In the genomic region with DNA sequence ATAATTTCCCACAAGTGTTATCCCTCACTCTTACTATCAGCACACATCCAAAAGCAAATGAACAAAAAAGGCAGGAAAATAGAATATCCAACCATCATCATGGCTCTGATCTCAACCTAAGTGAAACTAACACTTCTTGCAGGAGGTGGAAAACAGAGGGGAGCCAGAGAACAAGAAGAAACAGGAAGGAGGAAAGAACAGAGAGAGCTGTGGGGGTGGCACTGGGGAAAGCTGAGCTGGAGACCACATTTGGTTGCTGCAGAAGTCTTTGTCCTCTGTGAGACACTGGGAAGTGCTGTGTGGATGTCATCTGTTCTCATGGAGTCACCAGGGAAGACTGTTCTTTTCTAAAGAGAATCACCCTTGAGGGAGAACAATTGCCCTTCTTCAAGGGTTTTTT, we compare ENCODE assay signal across 13 cellular contexts. TPM values are rescaled to one million over a fixed set of nuclear protein-coding genes. Genes with fewer than 3 reads are reported as not detected.
DNase-seq lines count a peak whose midpoint lies in the region; ATAC-seq and TF ChIP-seq lines count a peak whose summit lies in the region.
"Had no signal": no experiment of that assay in that cellular context is flagged by ENCODE, and none has a peak within 500 bp of the region (broad histone marks: within the 10 kb centered on the region; RNA-seq: fewer than 3 reads in every experiment).

No MANE protein-coding gene starts in this region.

- ATAC-seq in activated T-cell treated with anti-CD3 and anti-CD28 coated beads, Interleukin-2, amount 50 U/mL, for 4 hours, result no peak
- no peak for ATAC-seq in effector memory CD8-positive, alpha-beta T cell (replicated peaks)

- no peaks in the 10 kb centered on the region for H3K9me3 Mint-ChIP-seq in activated T-cell treated with anti-CD3 and anti-CD28 coated beads, Interleukin-2, amount 50 U/mL, for 4 hours
- H3K9me3 Mint-ChIP-seq in effector memory CD8-positive, alpha-beta T cell, result no peaks in the 10 kb centered on the region
- no peaks in the 10 kb centered on the region for H3K9me3 Mint-ChIP-seq in glutamatergic neuron (ENCODE audit: unreplicated experiment)

- H3K27ac Mint-ChIP-seq in effector memory CD8-positive, alpha-beta T cell, result peak overlapping the region; percentile 88 to 97
- H3K27ac Mint-ChIP-seq in glutamatergic neuron (ENCODE audit: unreplicated experiment), result no peak overlapping the region

- intact Hi-C loops in transverse colon (cut with DNase I; ENCODE audit: low total_unique reads), result no loop called here

- H3K4me3 Mint-ChIP-seq in activated T-cell treated with anti-CD3 and anti-CD28 coated beads, Interleukin-2, amount 50 U/mL, for 4 hours, result peak overlapping the region; percentile 69
- H3K4me3 Mint-ChIP-seq in effector memory CD8-positive, alpha-beta T cell, result peak overlapping the region; percentile 92
- H3K4me3 Mint-ChIP-seq in glutamatergic neuron (ENCODE audit: unreplicated experiment), result no peak overlapping the region

- TF ChIP-seq POLR2A in Peyer's patch (IDR thresholded peaks at IDR 0.05), result no peak
- no peak for TF ChIP-seq POLR2A in transverse colon (IDR thresholded peaks at IDR 0.05)

- H3K4me1 ChIP-seq in Peyer's patch, result peaks cover 0 to 19% (median 5%) of the 10 kb centered on the region in 4 donors
- no peaks in the 10 kb centered on the region for H3K4me1 ChIP-seq in transverse colon
- H3K4me1 ChIP-seq: HAP-1 had no signal

- H3K27me3 ChIP-seq in Peyer's patch (no peaks in the 10 kb centered on the region), transverse colon (peaks cover 4% of the 10 kb centered on the region)

- in situ Hi-C loops in transverse colon (cut with MboI; ENCODE audit: low pct_ligation_motif_present in 1 of 4, low pct_unique_long_range_greater_than_20kb in 1 of 4, low sequenced_read_pairs in 3 of 4), result no loop called here

- TF ChIP-seq EP300 in transverse colon (IDR thresholded peaks at IDR 0.05; ENCODE audit: low read depth), result no peak

- peak overlapping the region; percentile 69 to 81 (median 77) for H3K27ac ChIP-seq in Peyer's patch
- H3K27ac ChIP-seq in transverse colon, result peak overlapping the region; percentile 50 to 75 (median 58)

- H3K27me3 Mint-ChIP-seq in activated T-cell treated with anti-CD3 and anti-CD28 coated beads, Interleukin-2, amount 50 U/mL, for 4 hours (ENCODE audit: low read depth), result no peaks in the 10 kb centered on the region
- no peaks in the 10 kb centered on the region for H3K27me3 Mint-ChIP-seq in effector memory CD8-positive, alpha-beta T cell
- H3K27me3 Mint-ChIP-seq in glutamatergic neuron (ENCODE audit: unreplicated experiment), result peaks cover 2% of the 10 kb centered on the region

- DNase-seq in activated T-cell treated with anti-CD3 and anti-CD28 coated beads, Interleukin-2, amount 50 U/mL, for 4 hours, result no peak
- no peak for DNase-seq in activated T-cell treated with anti-CD3 and anti-CD28 coated beads, Interleukin-2, amount 50 U/mL, for 1 hour
- peak in 1 of 3 donors; percentile 51 for DNase-seq in Peyer's patch
- DNase-seq in effector memory CD8-positive, alpha-beta T cell, result no peak
- no peak for DNase-seq in transverse colon
- DNase-seq in glutamatergic neuron, result no peak
- no peak for DNase-seq in NCI-H2029 treated with DMSO at 0.1 percent for 48 hours (lab: John Stamatoyannopoulos, UW)
- no peak for DNase-seq in NCI-H1436 (lab: John Stamatoyannopoulos, UW)
- DNase-seq: aorta; dermis blood vessel endothelial cell; stimulated activated CD4-positive, alpha-beta T cell treated with anti-CD3 and anti-CD28 coated beads, Interleukin-12 subunit alpha, Interleukin-12 subunit beta, amount 100 ng/mL, for 4 hours; SW 1271 had no signal

- peaks cover 93% of the 10 kb centered on the region for H3K4me1 Mint-ChIP-seq in activated T-cell treated with anti-CD3 and anti-CD28 coated beads, Interleukin-2, amount 50 U/mL, for 4 hours (ENCODE audit: low read depth)
- peaks cover 69 to 88% of the 10 kb centered on the region in 2 donors for H3K4me1 Mint-ChIP-seq in effector memory CD8-positive, alpha-beta T cell (ENCODE audit: low read depth in 2 of 2)
- H3K4me1 Mint-ChIP-seq in glutamatergic neuron (ENCODE audit: low read depth, unreplicated experiment), result peaks cover 1% of the 10 kb centered on the region

- TF ChIP-seq CTCF in Peyer's patch (IDR thresholded peaks at IDR 0.05), result no peak
- no peak for TF ChIP-seq CTCF in transverse colon (IDR thresholded peaks at IDR 0.05)
- no peak for TF ChIP-seq CTCF in glutamatergic neuron (IDR thresholded peaks at IDR 0.05; ENCODE audit: partially characterized antibody, unreplicated experiment)

- H3K9me3 ChIP-seq in Peyer's patch (no peaks in the 10 kb centered on the region), transverse colon (no peaks in the 10 kb centered on the region)
- H3K9me3 ChIP-seq: HAP-1 had no signal

- no peaks in the 10 kb centered on the region for H3K36me3 ChIP-seq in Peyer's patch
- H3K36me3 ChIP-seq in transverse colon, result no peaks in the 10 kb centered on the region
- H3K36me3 ChIP-seq: HAP-1 had no signal

- H3K36me3 Mint-ChIP-seq in activated T-cell treated with anti-CD3 and anti-CD28 coated beads, Interleukin-2, amount 50 U/mL, for 4 hours (ENCODE audit: insufficient read depth), result peaks cover 56% of the 10 kb centered on the region
- peaks cover 90% of the 10 kb centered on the region for H3K36me3 Mint-ChIP-seq in effector memory CD8-positive, alpha-beta T cell (ENCODE audit: insufficient read depth)
- H3K36me3 Mint-ChIP-seq in glutamatergic neuron (ENCODE audit: unreplicated experiment), result no peaks in the 10 kb centered on the region

- H3K4me3 ChIP-seq in Peyer's patch (peak overlapping the region in 1 of 4 donors; percentile 19), transverse colon (no peak overlapping the region)
- H3K4me3 ChIP-seq: HAP-1 had no signal

RNA-seq across cellular contexts. Expression of a gene that starts 34.7 kb away (rescaled TPM):
- under 1 TPM; 0.43 to 0.73 (median 0.47) TPM for total RNA-seq in activated T-cell treated with anti-CD3 and anti-CD28 coated beads, Interleukin-2, amount 50 U/mL, for 4 hours
- total RNA-seq in Peyer's patch (10 to 100 TPM; 14.0 to 64.0 (median 26.3) TPM), transverse colon (10 to 100 TPM; 25.9 to 44.5 (median 32.3) TPM), glutamatergic neuron (ENCODE audit: unreplicated experiment) (not detected)

RNA-seq across cellular contexts. Expression of a gene that starts 42.1 kb away (rescaled TPM):
- 10 to 100 TPM; 43.2 to 48.6 (median 45.7) TPM for total RNA-seq in activated T-cell treated with anti-CD3 and anti-CD28 coated beads, Interleukin-2, amount 50 U/mL, for 4 hours
- 10 to 100 TPM; 44.6 to 74.9 (median 57.9) TPM for total RNA-seq in Peyer's patch
- total RNA-seq in transverse colon, result 100 to 1,000 TPM in 3 of 4 donors, 10 to 100 TPM in 1; 99.3 to 215 (median 109) TPM
- 52.2 TPM for total RNA-seq in glutamatergic neuron (ENCODE audit: unreplicated experiment)
